In the genomic region with DNA sequence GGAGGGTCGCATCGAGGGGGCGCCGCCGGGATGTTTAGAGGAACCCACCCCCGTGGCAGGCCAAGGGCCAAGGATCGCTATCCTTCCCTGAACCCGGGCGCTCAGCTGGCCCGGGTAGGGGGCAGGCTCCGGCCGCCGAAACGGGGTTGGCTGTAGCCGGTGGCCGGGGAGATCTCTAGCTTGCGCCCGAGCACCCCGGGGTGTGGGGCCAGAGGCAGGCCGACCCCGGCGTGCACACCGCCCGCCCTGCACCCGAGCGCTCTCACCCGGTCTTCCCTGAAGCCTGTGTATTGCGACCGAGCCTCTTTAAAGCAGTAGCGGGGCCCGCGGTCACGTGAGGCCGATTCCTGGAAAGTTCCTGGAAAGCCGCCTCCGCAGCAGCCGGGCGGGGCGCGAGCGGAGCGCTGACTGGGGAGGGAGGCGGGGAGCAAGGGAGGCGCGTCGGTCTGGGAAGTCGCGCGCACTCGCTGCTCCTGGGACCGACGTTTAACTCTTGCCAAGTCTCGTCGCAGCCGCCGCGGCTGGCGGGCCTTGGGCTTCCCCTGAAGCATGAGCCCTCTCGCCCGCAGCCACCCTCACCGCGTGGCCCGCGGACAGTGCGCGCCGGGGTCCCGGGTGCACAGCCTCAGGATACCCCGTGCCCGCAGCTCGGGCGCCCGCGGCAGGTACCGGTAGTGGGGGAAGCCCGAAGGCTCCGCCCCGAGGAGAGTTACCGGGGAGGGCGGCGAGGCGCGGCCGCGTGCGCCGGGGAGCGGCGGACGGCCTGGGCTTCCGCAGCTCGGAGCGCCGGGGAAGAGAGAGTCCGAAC, we compare ENCODE assay signal across 8 cellular contexts. TPM values are rescaled to one million over a fixed set of nuclear protein-coding genes. Genes with fewer than 3 reads are reported as not detected.
DNase-seq lines count a peak whose midpoint lies in the region; ATAC-seq and TF ChIP-seq lines count a peak whose summit lies in the region.

No MANE protein-coding gene starts in this region.

- POLR2A ChIA-PET in activated CD4-positive, alpha-beta T cell treated with anti-CD3 and anti-CD28 coated beads, Interleukin-2, amount 10 ng/mL, durations not matched to agents 7 days and 5 days (lab: Charles Lee): no interaction called here

- H3K4me3 ChIP-seq in AG09309 (ENCODE audit: control insufficient read depth, low read depth, low read length): peak overlapping the region; percentile 83

- no peaks in the 10 kb centered on the region for H3K9me3 Mint-ChIP-seq in activated CD4-positive, alpha-beta T cell treated with anti-CD3 and anti-CD28 coated beads, Interleukin-2, amount 10 ng/mL, durations not matched to agents 7 days and 5 days

- peaks cover 39% of the 10 kb centered on the region for H3K36me3 Mint-ChIP-seq in activated CD4-positive, alpha-beta T cell treated with anti-CD3 and anti-CD28 coated beads, Interleukin-2, amount 10 ng/mL, durations not matched to agents 7 days and 5 days (ENCODE audit: low read depth)

- ATAC-seq in GM18873 (IDR thresholded peaks at IDR 0.05; ENCODE audit: low FRiP score, unreplicated experiment) (peak; percentile 41), HG03135 (IDR thresholded peaks at IDR 0.05; ENCODE audit: unreplicated experiment) (peak; percentile 50), left lobe of liver (peak; percentile 84)

- no peak for TF ChIP-seq CTCF in AG09309 (IDR thresholded peaks at IDR 0.05; ENCODE audit: control insufficient read depth, insufficient read depth, low read depth, low read length, missing control alignments)

- H3K27ac Mint-ChIP-seq in activated CD4-positive, alpha-beta T cell treated with anti-CD3 and anti-CD28 coated beads, Interleukin-2, amount 10 ng/mL, durations not matched to agents 7 days and 5 days: peak overlapping the region; percentile 92

- H3K4me1 Mint-ChIP-seq in activated CD4-positive, alpha-beta T cell treated with anti-CD3 and anti-CD28 coated beads, Interleukin-2, amount 10 ng/mL, durations not matched to agents 7 days and 5 days: peaks cover 31% of the 10 kb centered on the region

- H3K4me3 Mint-ChIP-seq in activated CD4-positive, alpha-beta T cell treated with anti-CD3 and anti-CD28 coated beads, Interleukin-2, amount 10 ng/mL, durations not matched to agents 7 days and 5 days: peak overlapping the region; percentile 88

- DNase-seq in AG09309 (ENCODE audit: low read depth): peak; percentile 77
- peak; percentile 88 for DNase-seq in NCI-H460 (ENCODE audit: extremely low read depth, low read depth)
- peak; percentile 90 for DNase-seq in activated CD4-positive, alpha-beta T cell treated with anti-CD3 and anti-CD28 coated beads, Interleukin-2, amount 10 ng/mL, durations not matched to agents 7 days and 5 days
- peak; percentile 91 for DNase-seq in cortex of kidney (lab: John Stamatoyannopoulos, UW)
- peak; percentile 92 for DNase-seq in left lobe of liver (ENCODE audit: low spot score)
- DNase-seq in stimulated activated CD4-positive, alpha-beta T cell treated with anti-CD3 and anti-CD28 coated beads, Interleukin-2, amount 100 ng/mL, for 24 hours: peak; percentile 89 to 90

- CTCF ChIA-PET in activated CD4-positive, alpha-beta T cell treated with anti-CD3 and anti-CD28 coated beads, Interleukin-2, amount 10 ng/mL, durations not matched to agents 7 days and 5 days (lab: Charles Lee): interaction anchor here (1.0 to 1.3 kb wide), 3 partner anchors 69 to 531 kb away, joined by 3 to 4 read pairs (median 3); no protein-coding TSS in a partner anchor

- peaks cover 16% of the 10 kb centered on the region for H3K27me3 Mint-ChIP-seq in activated CD4-positive, alpha-beta T cell treated with anti-CD3 and anti-CD28 coated beads, Interleukin-2, amount 10 ng/mL, durations not matched to agents 7 days and 5 days

RNA-seq across cellular contexts. Expression of a gene that starts 1.7 kb away (rescaled TPM):
- 27.1 and 32.8 TPM in 2 replicates for total RNA-seq in NCI-H460 (2014; rRNA removed; shearing (Covaris generic))
- polyA plus RNA-seq in NCI-H460 (2014; cell fraction: nucleus; rRNA removed): 27.4 and 41.2 TPM in 2 replicates
- 10 to 100 TPM; 28.0 to 31.6 TPM for total RNA-seq in activated CD4-positive, alpha-beta T cell treated with anti-CD3 and anti-CD28 coated beads, Interleukin-2, amount 10 ng/mL, durations not matched to agents 7 days and 5 days
- 3.1 TPM for total RNA-seq in left lobe of liver

Comparison
In these comparisons a context has a peak if more than half of its experiments do, and no peak if none do; other contexts are left out.
1. Peak in every context shown above with its lines: DNase-seq, ATAC-seq and H3K4me3 ChIP-seq.